ENCODE assay signal across 8 cellular contexts in the genomic region with DNA sequence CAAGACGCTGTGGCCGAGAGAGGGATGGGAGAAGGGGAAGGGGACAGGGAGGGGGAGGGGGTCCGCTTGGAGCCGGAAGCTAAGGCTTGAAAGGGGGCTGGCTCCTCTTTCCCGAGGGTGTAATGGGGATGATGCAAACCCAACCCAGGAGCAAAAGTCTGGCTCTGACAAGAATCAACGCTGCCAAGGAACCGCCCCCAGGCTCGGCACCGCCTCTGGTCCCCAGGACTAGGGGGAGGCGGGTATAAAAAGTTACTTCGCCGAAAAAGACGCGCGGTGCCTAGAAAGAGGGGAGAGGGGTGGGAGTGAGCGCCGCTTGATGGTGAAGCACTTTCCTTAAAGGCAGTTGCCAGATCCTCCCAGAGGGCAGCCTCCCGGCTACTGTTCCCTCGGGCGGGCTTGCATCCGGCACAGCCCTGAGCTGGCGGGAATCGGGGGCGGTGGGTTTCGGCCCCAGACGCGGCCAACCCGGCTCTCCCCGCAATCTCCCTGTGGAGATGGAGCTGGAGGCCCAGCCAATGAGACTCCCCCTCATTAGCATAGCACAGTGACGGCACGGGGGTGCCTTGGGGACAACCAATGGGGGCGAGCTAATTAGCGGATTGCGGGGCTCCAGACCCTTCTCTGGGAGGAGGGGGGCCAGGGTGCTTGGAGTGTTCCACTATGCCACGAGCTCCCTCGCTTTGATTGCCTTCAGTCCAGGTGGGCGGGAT. TPM values are rescaled to one million over a fixed set of nuclear protein-coding genes. Genes with fewer than 3 reads are reported as not detected.
A peak's percentile ranks its signal among the peaks of the same experiment; 100 is the strongest.
DNase-seq lines count a peak whose midpoint lies in the region; ATAC-seq and TF ChIP-seq lines count a peak whose summit lies in the region.

TSS of gene KCNT2 (minus strand) at position 40 of the 713 bp plus-strand sequence. CDS start 131 bp downstream, outside the sequence.

- H3K9me2 ChIP-seq in Karpas-422 (replicated peaks; ENCODE audit: insufficient read depth, low read length): no peaks in the 10 kb centered on the region

- DNase-seq in NCI-H146 (lab: John Stamatoyannopoulos, UW) (peak; percentile 91), cardiac muscle cell (ENCODE audit: low read depth in 1 of 2, low spot score in 1 of 2) (peak; percentile 91 to 96), osteoblast (ENCODE audit: insufficient read length, low spot score, missing footprints) (peak; percentile 74), Karpas-422 (no peak)
- DNase-seq in activated naive CD4-positive, alpha-beta T cell treated with anti-CD3 and anti-CD28 coated beads, Interleukin-2, amount 50 U/mL, for 72 hours (ENCODE audit: low spot score in 2 of 2): no peak
- no peak for DNase-seq in central memory CD4-positive, alpha-beta T cell

- H3K36me3 ChIP-seq in cardiac muscle cell: no peaks in the 10 kb centered on the region
- H3K36me3 ChIP-seq in osteoblast (ENCODE audit: insufficient read depth, low read length): no peaks in the 10 kb centered on the region
- H3K36me3 ChIP-seq in Karpas-422 (ENCODE audit: insufficient read depth, low read length): no peaks in the 10 kb centered on the region

- H3K9me3 Mint-ChIP-seq in activated naive CD4-positive, alpha-beta T cell treated with anti-CD3 and anti-CD28 coated beads, Interleukin-2, amount 50 U/mL, for 72 hours: peaks cover 10 to 11% of the 10 kb centered on the region in 2 donors

- H3K4me3 ChIP-seq in cardiac muscle cell (peak within 1 kb of the TSS; percentile 82), osteoblast (ENCODE audit: insufficient read depth, low read length) (peak within 1 kb of the TSS; percentile 73), Karpas-422 (ENCODE audit: low read length) (no peak within 1 kb of the TSS)

- ATAC-seq in GM18907 (IDR thresholded peaks at IDR 0.05; ENCODE audit: unreplicated experiment): peak; percentile 44
- ATAC-seq in activated naive CD4-positive, alpha-beta T cell treated with anti-CD3 and anti-CD28 coated beads, Interleukin-2, amount 50 U/mL, for 72 hours: peak; percentile 26 to 44
- no peak for ATAC-seq in GM21447 (IDR thresholded peaks at IDR 0.05; ENCODE audit: unreplicated experiment)

- peaks cover 0 to 5% of the 10 kb centered on the region in 2 donors for H3K36me3 Mint-ChIP-seq in activated naive CD4-positive, alpha-beta T cell treated with anti-CD3 and anti-CD28 coated beads, Interleukin-2, amount 50 U/mL, for 72 hours

- H3K79me2 ChIP-seq in osteoblast (ENCODE audit: insufficient read depth, low read length) (no peaks in the 10 kb centered on the region), Karpas-422 (ENCODE audit: low read length) (no peaks in the 10 kb centered on the region)

- TF ChIP-seq CTCF in cardiac muscle cell (IDR thresholded peaks at IDR 0.05; ENCODE audit: low read depth, low read length) (no peak), osteoblast (IDR thresholded peaks at IDR 0.05; ENCODE audit: extremely low read depth, low read depth, low read length) (no peak)

- H3K27ac Mint-ChIP-seq in activated naive CD4-positive, alpha-beta T cell treated with anti-CD3 and anti-CD28 coated beads, Interleukin-2, amount 50 U/mL, for 72 hours: no peak within 1 kb of the TSS

- peak within 1 kb of the TSS; percentile 70 for H3K27ac ChIP-seq in cardiac muscle cell
- no peak within 1 kb of the TSS for H3K27ac ChIP-seq in osteoblast (ENCODE audit: low read depth, low read length)
- H3K27ac ChIP-seq in Karpas-422 (ENCODE audit: low read length): no peak within 1 kb of the TSS

- no peaks in the 10 kb centered on the region for H3K27me3 ChIP-seq in cardiac muscle cell
- no peaks in the 10 kb centered on the region for H3K27me3 ChIP-seq in osteoblast (ENCODE audit: insufficient read depth, low read length)
- no peaks in the 10 kb centered on the region for H3K27me3 ChIP-seq in Karpas-422 (ENCODE audit: low read length)

- H3K9me3 ChIP-seq in cardiac muscle cell (ENCODE audit: low read depth): no peaks in the 10 kb centered on the region
- no peaks in the 10 kb centered on the region for H3K9me3 ChIP-seq in osteoblast (ENCODE audit: low read depth, low read length)
- H3K9me3 ChIP-seq in Karpas-422 (ENCODE audit: low read length): no peaks in the 10 kb centered on the region; the same call in 1 of the 2 replicates

- H3K4me2 ChIP-seq in osteoblast (ENCODE audit: insufficient read depth, low read length) (peak within 1 kb of the TSS; percentile 84), Karpas-422 (ENCODE audit: low read depth, low read length, poor library complexity, severe bottlenecking) (no peak within 1 kb of the TSS)

- H3K4me1 ChIP-seq in cardiac muscle cell (ENCODE audit: low read depth) (peaks cover 7% of the 10 kb centered on the region), osteoblast (ENCODE audit: insufficient read depth, low read length) (peaks cover 12% of the 10 kb centered on the region), Karpas-422 (ENCODE audit: low read length) (no peaks in the 10 kb centered on the region)

- H2AFZ ChIP-seq in osteoblast (ENCODE audit: low read length) (peak within 1 kb of the TSS; percentile 82), Karpas-422 (ENCODE audit: low read length) (no peak within 1 kb of the TSS)

- no peaks in the 10 kb centered on the region for H4K20me1 ChIP-seq in osteoblast (ENCODE audit: insufficient read depth, low read length)
- H4K20me1 ChIP-seq in Karpas-422 (ENCODE audit: insufficient read depth, low read depth, low read length): no peaks in the 10 kb centered on the region

- H3K9ac ChIP-seq in Karpas-422 (ENCODE audit: low read length): no peak within 1 kb of the TSS

RNA-seq across cellular contexts. Expression of gene KCNT2, which starts in this region (rescaled TPM):
- not detected for total RNA-seq in activated naive CD4-positive, alpha-beta T cell treated with anti-CD3 and anti-CD28 coated beads, Interleukin-2, amount 50 U/mL, for 72 hours
- total RNA-seq in cardiac muscle cell (2.7 and 5.0 TPM in 2 replicates), osteoblast (6.2 and 10.5 TPM in 2 replicates)
- 2.0 and 3.4 TPM in 2 replicates for polyA plus RNA-seq in cardiac muscle cell
- not detected in 2 replicates for total RNA-seq in Karpas-422 (2014; rRNA removed; shearing (Covaris generic); ENCODE audit: low replicate concordance)

Comparison
In these comparisons a context has a peak if more than half of its experiments do, and no peak if none do; other contexts are left out.
1. Peak in ATAC-seq in activated naive CD4-positive, alpha-beta T cell treated with anti-CD3 and anti-CD28 coated beads, Interleukin-2, amount 50 U/mL, for 72 hours; RNA of the gene not detected or under 1 TPM.
2. DNase-seq: peak in NCI-H146 (single experiment), cardiac muscle cell (2 of 2) and osteoblast (single experiment); none in activated naive CD4-positive, alpha-beta T cell treated with anti-CD3 and anti-CD28 coated beads, Interleukin-2, amount 50 U/mL, for 72 hours (0 of 2), central memory CD4-positive, alpha-beta T cell (single experiment) and Karpas-422 (single experiment).